ENCODE assay signal across 9 cellular contexts in the genomic region with DNA sequence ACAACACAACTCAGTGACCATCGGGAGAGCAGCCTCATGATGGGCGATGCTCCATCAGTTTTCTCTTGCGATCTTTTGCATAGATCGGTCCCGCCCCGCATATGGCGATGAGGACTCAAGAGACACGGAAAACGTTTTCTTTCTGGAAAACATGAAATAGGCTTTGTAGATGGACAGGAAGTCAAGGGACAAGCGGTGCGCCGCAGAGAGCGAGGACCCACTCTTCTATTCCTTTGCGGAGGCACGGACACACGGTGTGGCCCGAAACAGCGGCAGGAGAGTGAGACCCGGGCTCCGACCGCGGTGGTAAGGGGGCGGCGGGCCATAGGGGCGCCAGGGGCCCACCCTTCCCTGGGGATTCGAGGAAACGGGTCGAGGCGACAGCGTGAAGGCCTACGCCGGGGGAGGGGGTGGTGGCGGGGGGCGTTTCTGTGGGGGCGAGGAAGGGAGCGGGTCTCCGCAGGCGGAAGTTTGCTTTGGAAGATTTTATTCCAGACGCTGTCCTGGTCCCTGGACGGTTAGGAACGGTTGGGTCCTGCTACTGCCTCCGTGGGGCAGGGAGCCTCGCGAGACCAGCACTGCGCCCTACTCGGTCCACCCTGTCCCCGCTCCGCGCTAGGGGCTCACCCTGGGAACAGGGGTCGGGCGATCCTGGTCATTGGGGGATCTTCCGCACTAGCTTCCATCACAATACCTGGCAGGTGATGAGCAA. TPM values are rescaled to one million over a fixed set of nuclear protein-coding genes. Genes with fewer than 3 reads are reported as not detected.
A peak's percentile ranks its signal among the peaks of the same experiment; 100 is the strongest.
DNase-seq lines count a peak whose midpoint lies in the region; ATAC-seq lines count a peak whose summit lies in the region.
"Had no signal": no experiment of that assay in that cellular context is flagged by ENCODE, and none has a peak within 500 bp of the region (broad histone marks: within the 10 kb centered on the region; RNA-seq: fewer than 3 reads in every experiment).

No MANE protein-coding gene starts in this region.

- no peaks in the 10 kb centered on the region for H3K9me3 Mint-ChIP-seq in activated naive CD8-positive, alpha-beta T cell treated with anti-CD3 and anti-CD28 coated beads, Interleukin-2, amount 10 ng/mL, durations not matched to agents 7 days and 5 days

- H3K9me3 ChIP-seq in iPS-18c (ENCODE audit: control insufficient read depth, insufficient read depth, low read length), result no peaks in the 10 kb centered on the region

- peak overlapping the region; percentile 90 for H3K27ac Mint-ChIP-seq in activated naive CD8-positive, alpha-beta T cell treated with anti-CD3 and anti-CD28 coated beads, Interleukin-2, amount 10 ng/mL, durations not matched to agents 7 days and 5 days

- H3K4me3 Mint-ChIP-seq in activated naive CD8-positive, alpha-beta T cell treated with anti-CD3 and anti-CD28 coated beads, Interleukin-2, amount 10 ng/mL, durations not matched to agents 7 days and 5 days, result peak overlapping the region; percentile 92

- no peak for ATAC-seq in activated naive CD8-positive, alpha-beta T cell treated with anti-CD3 and anti-CD28 coated beads, Interleukin-2, amount 10 ng/mL, durations not matched to agents 7 days and 5 days (ENCODE audit: low read depth)
- ATAC-seq in GM18498 (IDR thresholded peaks at IDR 0.05; ENCODE audit: unreplicated experiment), result no peak

- peak; percentile 20 for DNase-seq in stimulated activated CD4-positive, alpha-beta T cell treated with anti-CD3 and anti-CD28 coated beads, Interleukin-15, amount 100 ng/mL, for 24 hours
- no peak for DNase-seq in stimulated activated CD4-positive, alpha-beta T cell treated with anti-CD3 and anti-CD28 coated beads, Interleukin-12 subunit alpha, Interleukin-12 subunit beta, amount 100 ng/mL, for 4 hours
- DNase-seq in NCI-H1105 treated with DMSO at 0.1 percent for 48 hours (lab: John Stamatoyannopoulos, UW) (peak; percentile 26), superior temporal gyrus (ENCODE audit: extremely low spot score) (no peak)
- peak; percentile 49 for DNase-seq in activated naive CD8-positive, alpha-beta T cell treated with anti-CD3 and anti-CD28 coated beads, Interleukin-2, amount 10 ng/mL, durations not matched to agents 7 days and 5 days
- peak; percentile 44 for DNase-seq in stimulated activated CD8-positive, alpha-beta memory T cell treated with anti-CD3 and anti-CD28 coated beads, Interleukin-4, amount 100 ng/mL, for 48 hours

- peak overlapping the region; percentile 94 for H3K4me3 ChIP-seq in iPS-18c (ENCODE audit: insufficient read depth, low read depth, low read length)

- H3K27me3 Mint-ChIP-seq in activated naive CD8-positive, alpha-beta T cell treated with anti-CD3 and anti-CD28 coated beads, Interleukin-2, amount 10 ng/mL, durations not matched to agents 7 days and 5 days, result no peaks in the 10 kb centered on the region

- H3K36me3 Mint-ChIP-seq in activated naive CD8-positive, alpha-beta T cell treated with anti-CD3 and anti-CD28 coated beads, Interleukin-2, amount 10 ng/mL, durations not matched to agents 7 days and 5 days, result no peaks in the 10 kb centered on the region

- peaks cover 16% of the 10 kb centered on the region for H3K4me1 Mint-ChIP-seq in activated naive CD8-positive, alpha-beta T cell treated with anti-CD3 and anti-CD28 coated beads, Interleukin-2, amount 10 ng/mL, durations not matched to agents 7 days and 5 days

- POLR2A ChIA-PET in activated naive CD8-positive, alpha-beta T cell treated with anti-CD3 and anti-CD28 coated beads, Interleukin-2, amount 10 ng/mL, durations not matched to agents 7 days and 5 days (lab: Charles Lee), result interaction anchor here (2.2 kb wide), 1 partner anchor 28 kb away, joined by 17 read pairs; a partner anchor contains a TSS

RNA-seq across cellular contexts. Expression of a gene that starts 0.8 kb away (rescaled TPM):
- total RNA-seq in activated naive CD8-positive, alpha-beta T cell treated with anti-CD3 and anti-CD28 coated beads, Interleukin-2, amount 10 ng/mL, durations not matched to agents 7 days and 5 days, result 10 to 100 TPM; 15.9 to 16.1 TPM

RNA-seq across cellular contexts. Expression of a gene that starts 14.1 kb away (rescaled TPM):
- total RNA-seq in activated naive CD8-positive, alpha-beta T cell treated with anti-CD3 and anti-CD28 coated beads, Interleukin-2, amount 10 ng/mL, durations not matched to agents 7 days and 5 days, result under 1 TPM in 1 of 2 experiments, not detected in 1; 0.14 TPM
- total RNA-seq: myocyte had no signal

RNA-seq across cellular contexts. Expression of a gene that starts 27.8 kb away (rescaled TPM):
- 10 to 100 TPM; 87.4 to 95.0 TPM for total RNA-seq in activated naive CD8-positive, alpha-beta T cell treated with anti-CD3 and anti-CD28 coated beads, Interleukin-2, amount 10 ng/mL, durations not matched to agents 7 days and 5 days

RNA-seq across cellular contexts. Expression of a gene that starts 40.5 kb away (rescaled TPM):
- 1 to 10 TPM; 1.2 to 1.4 TPM for total RNA-seq in activated naive CD8-positive, alpha-beta T cell treated with anti-CD3 and anti-CD28 coated beads, Interleukin-2, amount 10 ng/mL, durations not matched to agents 7 days and 5 days

RNA-seq across cellular contexts. Expression of a gene that starts 48.5 kb away (rescaled TPM):
- under 1 TPM in 1 of 2 experiments, not detected in 1; 0.17 TPM for total RNA-seq in activated naive CD8-positive, alpha-beta T cell treated with anti-CD3 and anti-CD28 coated beads, Interleukin-2, amount 10 ng/mL, durations not matched to agents 7 days and 5 days
- total RNA-seq: myocyte had no signal

Comparison
In these comparisons a context has a peak if more than half of its experiments do, and no peak if none do; other contexts are left out.
1. DNase-seq: peak in stimulated activated CD4-positive, alpha-beta T cell treated with anti-CD3 and anti-CD28 coated beads, Interleukin-15, amount 100 ng/mL, for 24 hours (single experiment), NCI-H1105 treated with DMSO at 0.1 percent for 48 hours (single experiment), activated naive CD8-positive, alpha-beta T cell treated with anti-CD3 and anti-CD28 coated beads, Interleukin-2, amount 10 ng/mL, durations not matched to agents 7 days and 5 days (single experiment) and stimulated activated CD8-positive, alpha-beta memory T cell treated with anti-CD3 and anti-CD28 coated beads, Interleukin-4, amount 100 ng/mL, for 48 hours (single experiment); none in stimulated activated CD4-positive, alpha-beta T cell treated with anti-CD3 and anti-CD28 coated beads, Interleukin-12 subunit alpha, Interleukin-12 subunit beta, amount 100 ng/mL, for 4 hours (single experiment) and superior temporal gyrus (single experiment).